16 cellular contexts compared by ENCODE assay signal in the genomic region with DNA sequence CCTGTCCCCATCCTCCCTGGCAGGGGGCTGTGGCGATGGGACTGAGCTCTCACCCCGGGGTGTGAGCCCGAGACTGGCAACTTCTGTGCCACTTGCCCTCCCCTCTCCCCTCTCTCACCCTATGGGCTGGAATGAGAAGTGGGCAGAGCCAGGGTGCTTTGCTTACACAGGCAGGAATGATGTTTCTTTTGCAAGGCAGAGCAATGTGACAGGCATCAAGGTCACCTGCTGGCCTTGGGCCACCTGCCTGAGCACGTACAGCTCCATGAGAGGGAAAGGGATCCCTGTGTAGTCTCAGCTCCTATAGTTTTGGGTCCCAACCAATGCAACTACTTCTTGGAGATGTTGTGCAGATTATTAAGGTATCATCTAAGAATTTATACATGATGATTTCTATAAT.
DNase-seq lines count a peak whose midpoint lies in the region; ATAC-seq and TF ChIP-seq lines count a peak whose summit lies in the region.
"Had no signal": no experiment of that assay in that cellular context is flagged by ENCODE, and none has a peak within 500 bp of the region (broad histone marks: within the 10 kb centered on the region; RNA-seq: fewer than 3 reads in every experiment).

No MANE protein-coding gene starts in this region.

- 28 to 40% methylated on average over 4 of the region's 4 CpGs for WGBS in body of pancreas, 2 donors
- 29 to 52% (median 38%) methylated on average over 3 to 4 of the region's 4 CpGs for WGBS in heart left ventricle, 4 donors
- WGBS in lung, 2 donors: 76 to 78% methylated on average over 4 of the region's 4 CpGs

- H4K20me1 ChIP-seq in MM.1S (ENCODE audit: insufficient read depth, low read length): no peaks in the 10 kb centered on the region

- DNase-seq in body of pancreas (peak; percentile 53 to 73 (median 64)), heart left ventricle (peak in 2 of 5 donors; percentile 25 to 65), lung (ENCODE audit: low spot score) (peak; percentile 23), upper lobe of right lung (no peak), MM.1S (no peak), NCI-H1048 (lab: John Stamatoyannopoulos, UW) (no peak), glomerular visceral epithelial cell (ENCODE audit: extremely low spot score) (no peak)
- DNase-seq: BE2C; Caco-2; CD8-positive, alpha-beta T cell; DND-41; GDM1; GOT3; H9 had no signal

- intact Hi-C loops in body of pancreas (cut with DNase I): no loop called here
- intact Hi-C loops in heart left ventricle (cut with DNase I): no loop called here
- intact Hi-C loops in upper lobe of right lung (cut with DNase I): no loop called here

- peaks cover 0 to 2% of the 10 kb centered on the region in 2 donors for H3K36me3 ChIP-seq in body of pancreas (replicated peaks in 1 of 2; ENCODE audit: insufficient read depth in 1 of 2, low read depth in 2 of 2)
- H3K36me3 ChIP-seq in heart left ventricle: no peaks in the 10 kb centered on the region
- H3K36me3 ChIP-seq in lung (ENCODE audit: control insufficient read depth in 2 of 2, insufficient read depth in 2 of 2, low read length in 2 of 2): no peaks in the 10 kb centered on the region
- H3K36me3 ChIP-seq in upper lobe of right lung: no peaks in the 10 kb centered on the region
- no peaks in the 10 kb centered on the region for H3K36me3 ChIP-seq in MM.1S (replicated peaks; ENCODE audit: insufficient read depth, low read length)
- H3K36me3 ChIP-seq: BE2C had no signal

- H3K4me3 ChIP-seq in body of pancreas (no peak overlapping the region), heart left ventricle (no peak overlapping the region), lung (no peak overlapping the region), upper lobe of right lung (no peak overlapping the region), MM.1S (ENCODE audit: low read length) (no peak overlapping the region)
- H3K4me3 ChIP-seq: A549 had no signal

- TF ChIP-seq POLR2A in body of pancreas (IDR thresholded peaks at IDR 0.05) (no peak), heart left ventricle (IDR thresholded peaks at IDR 0.05) (no peak)

- no peaks in the 10 kb centered on the region for H3K27me3 ChIP-seq in body of pancreas
- H3K27me3 ChIP-seq in heart left ventricle: no peaks in the 10 kb centered on the region
- no peaks in the 10 kb centered on the region for H3K27me3 ChIP-seq in lung (ENCODE audit: control insufficient read depth, insufficient read depth)
- no peaks in the 10 kb centered on the region for H3K27me3 ChIP-seq in upper lobe of right lung
- no peaks in the 10 kb centered on the region for H3K27me3 ChIP-seq in MM.1S (replicated peaks; ENCODE audit: insufficient read depth, low read length)
- H3K27me3 ChIP-seq: BE2C had no signal

- no peaks in the 10 kb centered on the region for H3F3A ChIP-seq in MM.1S (ENCODE audit: insufficient read depth, low read length)

- no peaks in the 10 kb centered on the region for H3K9me2 ChIP-seq in MM.1S (replicated peaks; ENCODE audit: insufficient read depth, low read length)

- H3K79me2 ChIP-seq in MM.1S (ENCODE audit: low read length): no peaks in the 10 kb centered on the region

- no peak overlapping the region for H2AFZ ChIP-seq in MM.1S (ENCODE audit: low read length)

- H3K27ac ChIP-seq in body of pancreas: no peak overlapping the region
- peak overlapping the region in 8 of 12 donors; percentile 26 to 66 (median 52) for H3K27ac ChIP-seq in heart left ventricle
- no peak overlapping the region for H3K27ac ChIP-seq in lung (ENCODE audit: low read depth in 1 of 2, low read length in 1 of 2)
- no peak overlapping the region for H3K27ac ChIP-seq in upper lobe of right lung
- H3K27ac ChIP-seq in MM.1S (ENCODE audit: low read length): no peak overlapping the region
- H3K27ac ChIP-seq: A549, C4-2B had no signal

- TF ChIP-seq CTCF in body of pancreas (IDR thresholded peaks at IDR 0.05): peak in 3 of 7 experiments; percentile 10 to 16 (median 15)
- TF ChIP-seq CTCF in heart left ventricle (IDR thresholded peaks at IDR 0.05): no peak
- TF ChIP-seq CTCF in lung (IDR thresholded peaks at IDR 0.05; ENCODE audit: control extremely low read depth, extremely low read depth): no peak
- no peak for TF ChIP-seq CTCF in upper lobe of right lung (IDR thresholded peaks at IDR 0.05)
- no peak for TF ChIP-seq CTCF in MM.1S (IDR thresholded peaks at IDR 0.05; ENCODE audit: low read length)

- ATAC-seq in body of pancreas (peak; percentile 79), heart left ventricle (peak in 3 of 4 donors; percentile 61 to 78 (median 62)), lung (ENCODE audit: insufficient read depth, low FRiP score) (no peak), upper lobe of right lung (peak; percentile 33)
- ATAC-seq: A549; CD8-positive, alpha-beta T cell had no signal

- H3K4me2 ChIP-seq in MM.1S (ENCODE audit: low read depth, low read length): no peak overlapping the region
- H3K4me2 ChIP-seq: A549 had no signal

- H3K4me1 ChIP-seq in body of pancreas (peaks cover 6% of the 10 kb centered on the region), heart left ventricle (peaks cover 0 to 33% (median 9%) of the 10 kb centered on the region in 12 donors), lung (ENCODE audit: control insufficient read depth in 2 of 2, insufficient read depth in 2 of 2, low read length in 2 of 2) (no peaks in the 10 kb centered on the region), upper lobe of right lung (no peaks in the 10 kb centered on the region), MM.1S (ENCODE audit: low read length) (no peaks in the 10 kb centered on the region)
- H3K4me1 ChIP-seq: A549, BE2C, Caco-2 had no signal

- no peaks in the 10 kb centered on the region for H3K9me3 ChIP-seq in body of pancreas
- no peaks in the 10 kb centered on the region for H3K9me3 ChIP-seq in heart left ventricle
- peaks cover 0 to 3% of the 10 kb centered on the region in 2 donors for H3K9me3 ChIP-seq in lung (ENCODE audit: control insufficient read depth in 2 of 2, insufficient read depth in 1 of 2, low read length in 1 of 2)
- no peaks in the 10 kb centered on the region for H3K9me3 ChIP-seq in upper lobe of right lung
- no peaks in the 10 kb centered on the region for H3K9me3 ChIP-seq in MM.1S (replicated peaks; ENCODE audit: insufficient read depth, low read length)
- H3K9me3 ChIP-seq: A549, BE2C, Caco-2 had no signal

- no peak overlapping the region for H3K9ac ChIP-seq in MM.1S (ENCODE audit: low read length)

Comparison
In these comparisons a context has a peak if more than half of its experiments do, and no peak if none do; other contexts are left out.
1. DNase-seq: peak in body of pancreas (4 of 4) and lung (single experiment); none in upper lobe of right lung (single experiment), MM.1S (single experiment), NCI-H1048 (single experiment) and glomerular visceral epithelial cell (single experiment).
2. H3K27ac ChIP-seq: peak in heart left ventricle (8 of 12); none in body of pancreas (0 of 4), lung (0 of 2), upper lobe of right lung (single experiment) and MM.1S (single experiment).